Comparison of ENCODE assay signal across 8 cellular contexts in the genomic region with DNA sequence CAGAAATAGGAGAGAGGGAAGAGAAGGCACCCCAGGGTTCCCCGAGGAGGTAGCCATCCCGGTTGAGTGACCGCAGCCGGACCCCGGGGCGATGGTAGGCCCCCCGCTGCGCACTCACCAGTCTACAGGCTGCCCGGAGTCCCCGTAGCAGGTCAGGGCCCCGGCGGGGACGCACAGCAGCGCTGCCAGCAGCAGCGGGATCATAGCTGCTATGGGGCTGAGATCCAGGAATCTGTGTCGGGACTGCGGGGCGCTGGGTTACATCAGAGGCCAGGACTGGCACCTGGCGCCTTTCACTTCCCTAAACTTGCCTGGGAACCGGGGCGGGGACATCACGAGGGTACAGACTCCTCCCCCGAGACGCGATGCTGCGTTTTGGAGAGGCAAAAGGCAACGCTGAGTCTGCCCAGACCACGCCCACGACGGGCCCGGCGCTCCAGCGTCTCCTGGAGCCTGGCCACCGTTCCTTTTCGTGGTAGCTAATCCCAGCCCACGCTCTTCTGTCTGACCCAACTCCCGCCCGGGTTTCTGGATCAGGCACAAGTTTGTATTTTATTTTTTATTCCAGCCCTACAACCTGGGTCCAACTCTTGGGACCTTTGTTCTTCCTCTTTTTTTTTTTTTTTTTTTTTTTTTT. TPM values are rescaled to one million over a fixed set of nuclear protein-coding genes. Genes with fewer than 3 reads are reported as not detected.
DNase-seq lines count a peak whose midpoint lies in the region; ATAC-seq, FAIRE-seq and TF ChIP-seq lines count a peak whose summit lies in the region.

A gene with protein sequence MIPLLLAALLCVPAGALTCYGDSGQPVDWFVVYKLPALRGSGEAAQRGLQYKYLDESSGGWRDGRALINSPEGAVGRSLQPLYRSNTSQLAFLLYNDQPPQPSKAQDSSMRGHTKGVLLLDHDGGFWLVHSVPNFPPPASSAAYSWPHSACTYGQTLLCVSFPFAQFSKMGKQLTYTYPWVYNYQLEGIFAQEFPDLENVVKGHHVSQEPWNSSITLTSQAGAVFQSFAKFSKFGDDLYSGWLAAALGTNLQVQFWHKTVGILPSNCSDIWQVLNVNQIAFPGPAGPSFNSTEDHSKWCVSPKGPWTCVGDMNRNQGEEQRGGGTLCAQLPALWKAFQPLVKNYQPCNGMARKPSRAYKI (minus strand): TSS at position 278 of the 637 bp plus-strand sequence. CDS start 74 bp downstream, at position 204.

- H3K27ac ChIP-seq in mammary epithelial cell (ENCODE audit: insufficient read depth, low read depth, low read length) (peak within 1 kb of the TSS; percentile 55), small intestine (ENCODE audit: low read depth in 1 of 2, low read length in 1 of 2) (peak within 1 kb of the TSS; percentile 24 to 91)

- BruUV-seq in mammary epithelial cell (replicated peaks; lab: Mats Ljungman, UMichigan): no TSS peak

- H3K27me3 ChIP-seq in mammary epithelial cell (ENCODE audit: insufficient read depth, low read length) (no peaks in the 10 kb centered on the region), small intestine (ENCODE audit: control insufficient read depth in 2 of 2, insufficient read depth in 2 of 2, low read length in 2 of 2) (peaks cover 0 to 4% of the 10 kb centered on the region in 2 donors)

- peak; percentile 89 for FAIRE-seq in A204.1 (lab: Jason Lieb, UNC)
- FAIRE-seq in small intestine (lab: Jason Lieb, UNC): no peak

- in situ Hi-C loops in mammary epithelial cell (cut with MboI; ENCODE audit: low sequenced_read_pairs in 2 of 2): no loop called here

- H3K9me3 ChIP-seq in mammary epithelial cell (replicated peaks; ENCODE audit: insufficient read depth, low read length) (peaks cover 14% of the 10 kb centered on the region), small intestine (ENCODE audit: control insufficient read depth, low read depth) (no peaks in the 10 kb centered on the region)

- CTCF ChIA-PET in mammary epithelial cell (lab: Charles Lee; ENCODE audit: low non-redundant PET): no interaction called here

- H3K4me1 ChIP-seq in mammary epithelial cell (ENCODE audit: insufficient read depth, low read length): peaks cover 17% of the 10 kb centered on the region
- peaks cover 0 to 7% of the 10 kb centered on the region in 2 donors for H3K4me1 ChIP-seq in small intestine (ENCODE audit: control insufficient read depth in 2 of 2, insufficient read depth in 1 of 2, low read depth in 1 of 2, low read length in 1 of 2)

- H3K9ac ChIP-seq in mammary epithelial cell (ENCODE audit: insufficient read depth, low read length): peak within 1 kb of the TSS; percentile 83

- dilution Hi-C loops in mammary epithelial cell (cut with HindIII; ENCODE audit: low sequenced_read_pairs): no loop called here

- H3K4me2 ChIP-seq in mammary epithelial cell (ENCODE audit: insufficient read depth, low read depth, low read length): peak within 1 kb of the TSS; percentile 73

- TF ChIP-seq CTCF in WI38 (IDR thresholded peaks at IDR 0.05; ENCODE audit: low read depth, low read length) (no peak), mammary epithelial cell (conservative IDR thresholded peaks at IDR 0.05 in 1 of 2, IDR thresholded peaks at IDR 0.05 in 1 of 2; ENCODE audit: extremely low read depth in 1 of 2, insufficient read depth in 1 of 2, low read depth in 1 of 2, low read length in 2 of 2) (no peak)

- no peaks in the 10 kb centered on the region for H4K20me1 ChIP-seq in mammary epithelial cell (ENCODE audit: insufficient read depth, low read length)

- peak; percentile 97 for DNase-seq in NCI-H2171 treated with DMSO at 0.1 percent for 48 hours (lab: John Stamatoyannopoulos, UW)
- peak; percentile 95 for DNase-seq in mammary epithelial cell
- DNase-seq in iPS-NIHi11 (ENCODE audit: low spot score): peak; percentile 95
- DNase-seq in small intestine: peak; percentile 92

- ATAC-seq in GM18867 (IDR thresholded peaks at IDR 0.05; ENCODE audit: unreplicated experiment): peak; percentile 85
- ATAC-seq in HG03097 (IDR thresholded peaks at IDR 0.05; ENCODE audit: low FRiP score, unreplicated experiment): peak; percentile 75

- H3K4me3 ChIP-seq in WI38 (ENCODE audit: low read depth, low read length) (peak within 1 kb of the TSS; percentile 79), mammary epithelial cell (replicated peaks in 1 of 3; ENCODE audit: insufficient read depth in 1 of 3, low read depth in 2 of 3, low read length in 3 of 3) (peak within 1 kb of the TSS; percentile 67 to 95 (median 84)), small intestine (ENCODE audit: low read depth in 1 of 2, low read length in 2 of 2) (peak within 1 kb of the TSS; percentile 59 to 76)

- 0% methylated on average over 5 of the region's 38 CpGs for WGBS in mammary epithelial cell (ENCODE audit: low coverage, missing lambda C conversion rate)
- WGBS in small intestine, 3 donors: 0 to 1% (median 0%) methylated on average over 38 of the region's 38 CpGs

- H3K36me3 ChIP-seq in mammary epithelial cell (ENCODE audit: insufficient read depth, low read length) (no peaks in the 10 kb centered on the region), small intestine (ENCODE audit: control insufficient read depth in 2 of 2, insufficient read depth in 2 of 2, low read length in 2 of 2) (peaks cover 0 to 2% of the 10 kb centered on the region in 2 donors)

- H2AFZ ChIP-seq in mammary epithelial cell (ENCODE audit: low read depth, low read length): peak within 1 kb of the TSS; percentile 96

- intact Hi-C loops in mammary epithelial cell (cut with micrococcal nuclease): no loop called here

- H3K79me2 ChIP-seq in mammary epithelial cell (ENCODE audit: insufficient read depth, low read length): peaks cover 4% of the 10 kb centered on the region

RNA-seq across cellular contexts. Expression of the gene that starts here (rescaled TPM):
- total RNA-seq in mammary epithelial cell: 10 to 100 TPM; 41.2 to 54.2 TPM
- polyA plus RNA-seq in mammary epithelial cell: 40.6 TPM
- 23.3 TPM for polyA minus RNA-seq in mammary epithelial cell
- polyA plus RNA-seq in small intestine: 10 to 100 TPM in 2 of 3 donors, 1 to 10 TPM in 1; 6.5 to 43.1 (median 10.8) TPM

Comparison
In these comparisons a context has a peak if more than half of its experiments do, and no peak if none do; other contexts are left out.
1. Peak in every context shown above with its lines: DNase-seq, ATAC-seq, H3K4me3 ChIP-seq and H3K27ac ChIP-seq.